Comparison of ENCODE assay signal across 8 cellular contexts in genomic region chr1:31798433-31799195, GRCh38. TPM values are rescaled to one million over a fixed set of nuclear protein-coding genes. Genes with fewer than 3 reads are reported as not detected.
DNase-seq lines count a peak whose midpoint lies in the region; ATAC-seq, FAIRE-seq and TF ChIP-seq lines count a peak whose summit lies in the region.

No MANE protein-coding gene starts in this region.

- no peak for TF ChIP-seq CTCF in endothelial cell of umbilical vein (IDR thresholded peaks at IDR 0.05; ENCODE audit: extremely low read depth in 1 of 2, insufficient read depth in 1 of 2, low read depth in 1 of 2, low read length in 2 of 2)
- no peak for TF ChIP-seq CTCF in OCI-LY7 (conservative IDR thresholded peaks at IDR 0.05; ENCODE audit: low read length)

- H3K4me3 ChIP-seq in endothelial cell of umbilical vein (replicated peaks in 1 of 3; ENCODE audit: insufficient read depth in 1 of 3, low read depth in 1 of 3, low read length in 3 of 3): peak overlapping the region; percentile 17 to 97 (median 59)
- H3K4me3 ChIP-seq in skeletal muscle cell (ENCODE audit: low read depth, low read length): peak overlapping the region; percentile 69
- no peak overlapping the region for H3K4me3 ChIP-seq in OCI-LY7 (ENCODE audit: low read depth, low read length, poor library complexity, severe bottlenecking)
- no peak overlapping the region for H3K4me3 ChIP-seq in SJCRH30

- BruUV-seq in endothelial cell of umbilical vein (replicated peaks; lab: Mats Ljungman, UMichigan) (no TSS peak), OCI-LY7 (replicated peaks; lab: Mats Ljungman, UMichigan) (no TSS peak)

- H3K36me3 ChIP-seq in endothelial cell of umbilical vein (ENCODE audit: control insufficient read depth in 2 of 2, extremely low read depth in 1 of 2, insufficient read depth in 2 of 2, low read length in 2 of 2) (no peaks in the 10 kb centered on the region), OCI-LY7 (ENCODE audit: insufficient read depth, low read length) (no peaks in the 10 kb centered on the region), SJCRH30 (no peaks in the 10 kb centered on the region)

- peaks cover 38% of the 10 kb centered on the region for H3K79me2 ChIP-seq in endothelial cell of umbilical vein (ENCODE audit: control insufficient read depth, insufficient read depth, low read length)
- H3K79me2 ChIP-seq in OCI-LY7 (ENCODE audit: insufficient read depth, low read depth, low read length): no peaks in the 10 kb centered on the region

- peak; percentile 87 for DNase-seq in GM04503 (ENCODE audit: low read depth)
- peak; percentile 15 for DNase-seq in NCI-H2227 treated with DMSO at 0.1 percent for 48 hours (lab: John Stamatoyannopoulos, UW)
- DNase-seq in endothelial cell of umbilical vein (ENCODE audit: low read depth, low spot score): peak; percentile 88
- DNase-seq in skeletal muscle cell (ENCODE audit: low read depth): peak; percentile 84
- DNase-seq in NCI-H1930 (lab: John Stamatoyannopoulos, UW): no peak
- DNase-seq in OCI-LY7 (ENCODE audit: low spot score): no peak
- DNase-seq in SJCRH30: no peak

- no peaks in the 10 kb centered on the region for H3K9me1 ChIP-seq in endothelial cell of umbilical vein (replicated peaks; ENCODE audit: control insufficient read depth, extremely low read depth, insufficient read depth, low read length)

- CTCF ChIA-PET in endothelial cell of umbilical vein (lab: Charles Lee) (interaction anchor here (0.8 to 5.0 kb wide), 10 partner anchors 10 to 205 kb away, joined by 3 to 49 read pairs (median 4); partner anchors contain the start of genes PTP4A2 and SPOCD1), OCI-LY7 (lab: Charles Lee; ENCODE audit: unreplicated experiment) (interaction anchor here (1.6 kb wide), 1 partner anchor 9 kb away, joined by 4 read pairs; no protein-coding TSS in a partner anchor)

- intact Hi-C loops in endothelial cell of umbilical vein (cut with micrococcal nuclease): loop anchor here (1.0 to 2.0 kb wide), 2 partner anchors 138 to 166 kb away; no protein-coding TSS in a partner anchor
- intact Hi-C loops in OCI-LY7 (cut with micrococcal nuclease; ENCODE audit: unreplicated experiment): no loop called here

- dilution Hi-C loops in endothelial cell of umbilical vein (cut with MboI; ENCODE audit: extremely low pct_ligation_motif_present, low sequenced_read_pairs): no loop called here

- no peaks in the 10 kb centered on the region for H3K9me2 ChIP-seq in OCI-LY7 (ENCODE audit: insufficient read depth, low read length)

- H3K4me1 ChIP-seq in endothelial cell of umbilical vein (ENCODE audit: control insufficient read depth, extremely low read depth, insufficient read depth, low read length) (peaks cover 35% of the 10 kb centered on the region), OCI-LY7 (ENCODE audit: insufficient read depth, low read length, poor library complexity, severe bottlenecking) (peaks cover 17% of the 10 kb centered on the region), SJCRH30 (peaks cover 6% of the 10 kb centered on the region; the same call in 1 of the 2 replicates)

- POLR2A ChIA-PET in endothelial cell of umbilical vein (lab: Charles Lee): interaction anchor here (1.0 kb wide), 1 partner anchor 9 kb away, joined by 3 read pairs; no protein-coding TSS in a partner anchor
- POLR2A ChIA-PET in OCI-LY7 (lab: Charles Lee): interaction anchor here (0.6 to 0.8 kb wide), 2 partner anchors 145 to 263 kb away, joined by 3 to 4 read pairs; no protein-coding TSS in a partner anchor

- H3K27ac ChIP-seq in endothelial cell of umbilical vein (ENCODE audit: insufficient read depth, low read depth, low read length): peak overlapping the region; percentile 54
- H3K27ac ChIP-seq in OCI-LY7 (ENCODE audit: low read depth, low read length, poor library complexity, severe bottlenecking): no peak overlapping the region
- H3K27ac ChIP-seq in SJCRH30: no peak overlapping the region

- H3K4me2 ChIP-seq in endothelial cell of umbilical vein (ENCODE audit: insufficient read depth, low read length) (peak overlapping the region; percentile 88), OCI-LY7 (ENCODE audit: low read length) (no peak overlapping the region)

- TF ChIP-seq POLR2A in endothelial cell of umbilical vein (IDR thresholded peaks at IDR 0.05; ENCODE audit: low read depth, low read length): peak; percentile 40

- H3K9me3 ChIP-seq in endothelial cell of umbilical vein (replicated peaks; ENCODE audit: control insufficient read depth, insufficient read depth, low read length) (no peaks in the 10 kb centered on the region), OCI-LY7 (ENCODE audit: low read length) (no peaks in the 10 kb centered on the region), SJCRH30 (replicated peaks) (no peaks in the 10 kb centered on the region)

- ATAC-seq in HG02840 (IDR thresholded peaks at IDR 0.05; ENCODE audit: low FRiP score, unreplicated experiment): no peak

- peak; percentile 96 for FAIRE-seq in endothelial cell of umbilical vein (lab: Jason Lieb, UNC)

- H3K9ac ChIP-seq in endothelial cell of umbilical vein (replicated peaks; ENCODE audit: extremely low read depth, insufficient read depth, low read length): peak overlapping the region; percentile 52

- no peaks in the 10 kb centered on the region for H4K20me1 ChIP-seq in endothelial cell of umbilical vein (replicated peaks; ENCODE audit: control insufficient read depth, extremely low read depth, insufficient read depth, low read length)
- H4K20me1 ChIP-seq in OCI-LY7 (ENCODE audit: insufficient read depth, low read length): no peaks in the 10 kb centered on the region

- peak overlapping the region; percentile 47 for H2AFZ ChIP-seq in endothelial cell of umbilical vein (ENCODE audit: low read depth, low read length)
- no peak overlapping the region for H2AFZ ChIP-seq in OCI-LY7 (ENCODE audit: low read length)

- H3K27me3 ChIP-seq in endothelial cell of umbilical vein (ENCODE audit: control insufficient read depth in 2 of 2, insufficient read depth in 2 of 2, low read length in 2 of 2) (no peaks in the 10 kb centered on the region), SJCRH30 (peaks cover 38% of the 10 kb centered on the region)

TF ChIP-seq in endothelial cell of umbilical vein, 7 proteins besides CTCF, POLR2A, EP300 and RAD21:
- TF ChIP-seq MYC (IDR thresholded peaks at IDR 0.05; ENCODE audit: low read depth, low read length) (no peak), MAX (IDR thresholded peaks at IDR 0.05; ENCODE audit: insufficient read depth, insufficient read length) (no peak), FOS (IDR thresholded peaks at IDR 0.05; ENCODE audit: borderline replicate concordance, insufficient read depth, low read length) (peak; percentile 98), POLR2AphosphoS5 (IDR thresholded peaks at IDR 0.05; ENCODE audit: insufficient read depth, low read depth, low read length) (peak; percentile 59), GATA2 (IDR thresholded peaks at IDR 0.05; ENCODE audit: insufficient read depth, insufficient read length, low read depth, low read length) (no peak), EZH2 (IDR thresholded peaks at IDR 0.05; ENCODE audit: borderline replicate concordance, low read depth, low read length, severe bottlenecking) (no peak), JUN (IDR thresholded peaks at IDR 0.05; ENCODE audit: borderline replicate concordance, insufficient read depth, insufficient read length, low read depth) (peak; percentile 54)

RNA-seq across cellular contexts. Expression of gene SPOCD1, which starts 17.2 kb away (rescaled TPM):
- total RNA-seq in endothelial cell of umbilical vein: 0.27 and 24.9 TPM in 2 replicates
- 33.0 and 40.1 TPM in 2 replicates for polyA plus RNA-seq in endothelial cell of umbilical vein
- 31.3 and 34.9 TPM in 2 replicates for polyA plus RNA-seq in endothelial cell of umbilical vein (2011; cell fraction: cytosol; rRNA removed)
- polyA plus RNA-seq in endothelial cell of umbilical vein (2011; cell fraction: nucleus; rRNA removed): 110 and 135 TPM in 2 replicates
- polyA plus RNA-seq in endothelial cell of umbilical vein (2012): 34.7 and 35.9 TPM in 2 replicates
- polyA minus RNA-seq in endothelial cell of umbilical vein: 20.7 and 21.7 TPM in 2 replicates
- polyA minus RNA-seq in endothelial cell of umbilical vein (2011; cell fraction: cytosol; rRNA and poly(A)+ RNA removed): not detected
- polyA minus RNA-seq in endothelial cell of umbilical vein (2011; cell fraction: nucleus; rRNA and poly(A)+ RNA removed): 23.3 and 33.4 TPM in 2 replicates
- total RNA-seq in OCI-LY7 (2014; rRNA removed; shearing (Covaris generic)): 0.60 and 0.85 TPM in 2 replicates
- total RNA-seq in OCI-LY7 (2022): 1.0 and 1.1 TPM in 2 replicates
- total RNA-seq in SJCRH30 (2014; rRNA removed; shearing (Covaris generic)): 0.05 and 0.16 TPM in 2 replicates

RNA-seq across cellular contexts. Expression of gene ADGRB2, which starts 34.5 kb away (rescaled TPM):
- 1.5 and 3.1 TPM in 2 replicates for total RNA-seq in endothelial cell of umbilical vein
- polyA plus RNA-seq in endothelial cell of umbilical vein: 1.3 and 2.2 TPM in 2 replicates
- 0.88 and 1.3 TPM in 2 replicates for polyA plus RNA-seq in endothelial cell of umbilical vein (2011; cell fraction: cytosol; rRNA removed)
- 4.9 and 5.7 TPM in 2 replicates for polyA plus RNA-seq in endothelial cell of umbilical vein (2011; cell fraction: nucleus; rRNA removed)
- polyA plus RNA-seq in endothelial cell of umbilical vein (2012): 1.1 and 2.2 TPM in 2 replicates
- 1.1 and 1.4 TPM in 2 replicates for polyA minus RNA-seq in endothelial cell of umbilical vein
- 1.3 TPM for polyA minus RNA-seq in endothelial cell of umbilical vein (2011; cell fraction: cytosol; rRNA and poly(A)+ RNA removed)
- polyA minus RNA-seq in endothelial cell of umbilical vein (2011; cell fraction: nucleus; rRNA and poly(A)+ RNA removed): 1.0 and 1.6 TPM in 2 replicates
- total RNA-seq in OCI-LY7 (2014; rRNA removed; shearing (Covaris generic)): 4.0 and 4.1 TPM in 2 replicates
- total RNA-seq in OCI-LY7 (2022): 11.4 and 11.5 TPM in 2 replicates
- total RNA-seq in SJCRH30 (2014; rRNA removed; shearing (Covaris generic)): 0.73 and 1.1 TPM in 2 replicates

Comparison
In these comparisons a context has a peak if more than half of its experiments do, and no peak if none do; other contexts are left out.
1. DNase-seq: peak in GM04503 (single experiment), NCI-H2227 treated with DMSO at 0.1 percent for 48 hours (single experiment), endothelial cell of umbilical vein (single experiment) and skeletal muscle cell (single experiment); none in NCI-H1930 (0 of 2), OCI-LY7 (single experiment) and SJCRH30 (0 of 2).
2. H3K4me3 ChIP-seq: peak in endothelial cell of umbilical vein (3 of 3) and skeletal muscle cell (single experiment); none in OCI-LY7 (single experiment) and SJCRH30 (single experiment).